8 cellular contexts compared by ENCODE assay signal in genomic region chr16:88246955-88247582, GRCh38.
A peak's percentile ranks its signal among the peaks of the same experiment; 100 is the strongest.
DNase-seq lines count a peak whose midpoint lies in the region; ATAC-seq, FAIRE-seq and TF ChIP-seq lines count a peak whose summit lies in the region.
"Not testable (repeated sequence)": the region's sequence is repeated elsewhere in the genome, so short reads cannot be mapped to it uniquely, and the experiment has no call there.

No MANE protein-coding gene starts in this region.

- POLR2A ChIA-PET in PC-3 (lab: Charles Lee; ENCODE audit: unreplicated experiment): not testable (repeated sequence)

- not testable (repeated sequence) for H3F3A ChIP-seq in PC-3 (ENCODE audit: low read length, unreplicated experiment)

- DNase-seq in HTR-8/SVneo (ENCODE audit: insufficient read length, low spot score); PC-3; astrocyte (ENCODE audit: low read depth); vagina (ENCODE audit: extremely low spot score in 2 of 2): not testable (repeated sequence)
- DNase-seq in foreskin keratinocyte (peak in 1 of 2 donors; percentile 6), mesenchymal stem cell (peak; percentile 20), renal cortical epithelial cell (ENCODE audit: low read depth) (peak; percentile 9)

- not testable (repeated sequence) for H3K27me3 Mint-ChIP-seq in astrocyte (ENCODE audit: low read depth, unreplicated experiment)

- H3K9ac ChIP-seq in PC-3 (ENCODE audit: low read length); astrocyte (ENCODE audit: low read length); mesenchymal stem cell (ENCODE audit: low read length): not testable (repeated sequence)

- not testable (repeated sequence) for H3K4me3 ChIP-seq in ACC112 (ENCODE audit: low read depth, low read length); PC-3 (ENCODE audit: low read length); astrocyte (ENCODE audit: insufficient read depth, low read depth, low read length); mesenchymal stem cell (ENCODE audit: insufficient read depth in 1 of 2, low read depth in 1 of 2, low read length in 2 of 2); vagina

- not testable (repeated sequence) for H3K4me3 Mint-ChIP-seq in astrocyte (ENCODE audit: unreplicated experiment)

- not testable (repeated sequence) for H3K9me2 ChIP-seq in PC-3 (replicated peaks; ENCODE audit: low read length)

- not testable (repeated sequence) for H4K91ac ChIP-seq in mesenchymal stem cell (ENCODE audit: low read length)

- not testable (repeated sequence) for H3K9me3 ChIP-seq in PC-3 (ENCODE audit: low read length); astrocyte (ENCODE audit: insufficient read depth, low read depth, low read length); mesenchymal stem cell (ENCODE audit: control insufficient read depth, low read length); vagina

- not testable (repeated sequence) for TF ChIP-seq CTCF in PC-3 (conservative IDR thresholded peaks at IDR 0.05; ENCODE audit: low read depth, low read length); astrocyte (IDR thresholded peaks at IDR 0.05; ENCODE audit: insufficient read depth, low read depth, low read length); foreskin keratinocyte (conservative IDR thresholded peaks at IDR 0.05); vagina (IDR thresholded peaks at IDR 0.05)

- H4K20me1 ChIP-seq in PC-3 (ENCODE audit: low read length); astrocyte (ENCODE audit: insufficient read depth, low read length): not testable (repeated sequence)

- not testable (repeated sequence) for H3K4ac ChIP-seq in mesenchymal stem cell (ENCODE audit: low read depth in 1 of 2, low read length in 2 of 2)

- H3K23ac ChIP-seq in mesenchymal stem cell (ENCODE audit: low read length in 2 of 2): not testable (repeated sequence)

- CTCF ChIA-PET in PC-3 (lab: Charles Lee): not testable (repeated sequence)

- H3K27ac ChIP-seq in ACC112 (ENCODE audit: low read depth, low read length): peak overlapping the region; percentile 95; the same call in 1 of the 2 replicates
- H3K27ac ChIP-seq in PC-3 (ENCODE audit: low read length): peak overlapping the region; percentile 98
- peak overlapping the region; percentile 99 for H3K27ac ChIP-seq in astrocyte (ENCODE audit: low read depth, low read length)
- peak overlapping the region; percentile 35 for H3K27ac ChIP-seq in foreskin keratinocyte
- H3K27ac ChIP-seq in mesenchymal stem cell (ENCODE audit: low read length, poor library complexity, severe bottlenecking): not testable (repeated sequence)
- H3K27ac ChIP-seq in vagina: peak overlapping the region; percentile 75

- not testable (repeated sequence) for H3K36me3 ChIP-seq in ACC112 (ENCODE audit: insufficient read depth, low read length); PC-3 (ENCODE audit: low read depth, low read length); astrocyte (ENCODE audit: insufficient read depth, low read length); mesenchymal stem cell (ENCODE audit: control insufficient read depth in 1 of 2, insufficient read depth in 2 of 2, low read depth in 1 of 2, low read length in 2 of 2); vagina

- peaks cover 13% of the 10 kb centered on the region for H3K9me3 Mint-ChIP-seq in astrocyte (ENCODE audit: unreplicated experiment)

- peak; percentile 82 for FAIRE-seq in HTR-8/SVneo (lab: Jason Lieb, UNC)
- not testable (repeated sequence) for FAIRE-seq in astrocyte (lab: Jason Lieb, UNC)

- H3K14ac ChIP-seq in mesenchymal stem cell (ENCODE audit: low read length in 2 of 2): not testable (repeated sequence)

- not testable (repeated sequence) for TF ChIP-seq POLR2A in vagina (IDR thresholded peaks at IDR 0.05)

- not testable (repeated sequence) for H3K27me3 ChIP-seq in ACC112 (ENCODE audit: insufficient read depth, low read length); PC-3 (ENCODE audit: low read length); astrocyte (ENCODE audit: insufficient read depth, low read length); foreskin keratinocyte; mesenchymal stem cell (ENCODE audit: control insufficient read depth in 1 of 2, insufficient read depth in 1 of 2, low read length in 2 of 2); vagina

- not testable (repeated sequence) for ATAC-seq in PC-3, foreskin keratinocyte

- not testable (repeated sequence) for H2BK120ac ChIP-seq in mesenchymal stem cell (ENCODE audit: low read depth, low read length)

- not testable (repeated sequence) for H3K79me2 ChIP-seq in ACC112 (ENCODE audit: control insufficient read depth, insufficient read depth, low read length, unreplicated experiment); PC-3 (ENCODE audit: low read length); astrocyte (ENCODE audit: insufficient read depth, low read length)

- intact Hi-C loops in PC-3 (cut with micrococcal nuclease); vagina (cut with DNase I): not testable (repeated sequence)

- H4K8ac ChIP-seq in mesenchymal stem cell (ENCODE audit: low read length): not testable (repeated sequence)

- not testable (repeated sequence) for H3K79me1 ChIP-seq in mesenchymal stem cell (replicated peaks; ENCODE audit: low read length, poor library complexity, severe bottlenecking)

- H3K27ac Mint-ChIP-seq in astrocyte (ENCODE audit: unreplicated experiment): not testable (repeated sequence)

- H2AK5ac ChIP-seq in mesenchymal stem cell (ENCODE audit: low read length, severe bottlenecking): not testable (repeated sequence)

- 95% methylated on average over 4 of the region's 4 CpGs for WGBS in mesenchymal stem cell

- peaks cover 20% of the 10 kb centered on the region for H3K4me1 Mint-ChIP-seq in astrocyte (ENCODE audit: low read depth, unreplicated experiment)

- BruUV-seq in PC-3 (replicated peaks; lab: Mats Ljungman, UMichigan): not testable (repeated sequence)

- H3K36me3 Mint-ChIP-seq in astrocyte (ENCODE audit: low read depth, unreplicated experiment): not testable (repeated sequence)

- H2BK15ac ChIP-seq in mesenchymal stem cell (ENCODE audit: low read depth, poor library complexity, severe bottlenecking): not testable (repeated sequence)

- not testable (repeated sequence) for H2BK12ac ChIP-seq in mesenchymal stem cell (ENCODE audit: low read length in 2 of 2)

- H3K18ac ChIP-seq in mesenchymal stem cell (ENCODE audit: low read depth in 1 of 2, low read length in 2 of 2): not testable (repeated sequence)

- peaks cover 32% of the 10 kb centered on the region for H3K4me1 ChIP-seq in ACC112 (ENCODE audit: control insufficient read depth, insufficient read depth, low read length, unreplicated experiment)
- H3K4me1 ChIP-seq in PC-3 (ENCODE audit: insufficient read depth, low read length): peaks cover 36% of the 10 kb centered on the region
- H3K4me1 ChIP-seq in astrocyte (ENCODE audit: insufficient read depth, low read length): peaks cover 32% of the 10 kb centered on the region
- peaks cover 11% of the 10 kb centered on the region for H3K4me1 ChIP-seq in foreskin keratinocyte
- H3K4me1 ChIP-seq in mesenchymal stem cell (ENCODE audit: control insufficient read depth, insufficient read depth, low read depth, low read length): peaks cover 23% of the 10 kb centered on the region
- peaks cover 31% of the 10 kb centered on the region for H3K4me1 ChIP-seq in vagina

- H2AFZ ChIP-seq in ACC112 (ENCODE audit: low read length, unreplicated experiment); PC-3 (ENCODE audit: low read length); astrocyte (ENCODE audit: low read depth, low read length); mesenchymal stem cell (ENCODE audit: low read depth, low read length): not testable (repeated sequence)

- H2BK5ac ChIP-seq in mesenchymal stem cell (ENCODE audit: low read depth, low read length, poor library complexity, severe bottlenecking): not testable (repeated sequence)

- not testable (repeated sequence) for H3K4me2 ChIP-seq in PC-3 (ENCODE audit: low read length); astrocyte (ENCODE audit: low read length); mesenchymal stem cell (ENCODE audit: low read length, poor library complexity, severe bottlenecking)
